In the genomic region with DNA sequence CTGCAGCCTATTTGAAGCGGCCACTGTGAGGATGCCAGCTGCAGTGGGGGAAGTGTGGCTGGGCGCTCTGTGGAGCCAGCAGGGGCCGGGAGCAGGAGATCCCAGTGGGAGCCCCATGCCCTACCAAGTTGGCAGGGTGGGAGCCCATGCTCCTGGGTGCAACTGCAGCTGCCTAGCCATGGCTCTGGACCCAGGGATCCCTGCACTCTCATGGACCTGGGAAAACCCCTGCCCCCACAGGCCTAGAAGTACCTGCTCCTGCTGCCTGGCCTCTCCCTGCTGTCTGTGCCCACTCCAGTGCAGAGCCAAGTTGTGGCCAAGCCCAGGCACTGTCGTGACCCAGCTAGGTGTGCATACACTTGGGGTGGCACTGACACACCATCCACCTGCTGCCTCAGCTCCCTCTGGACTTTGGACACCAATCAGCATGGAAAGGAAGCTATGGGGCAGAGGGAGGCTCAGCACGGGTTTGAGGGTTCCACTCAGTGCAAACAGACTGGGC, we compare ENCODE assay signal across 29 cellular contexts.
"Had no signal": no experiment of that assay in that cellular context is flagged by ENCODE, and none has a peak within 500 bp of the region (broad histone marks: within the 10 kb centered on the region; RNA-seq: fewer than 3 reads in every experiment).

No MANE protein-coding gene starts in this region.

- H3K27ac ChIP-seq: brain microvascular endothelial cell, SK-N-MC, WERI-Rb-1 had no signal

- H3K36me3 ChIP-seq: brain microvascular endothelial cell, WERI-Rb-1 had no signal

- ATAC-seq: activated CD8-positive, alpha-beta memory T cell treated with anti-CD3 and anti-CD28 coated beads, Interleukin-2, amount 10 ng/mL, durations not matched to agents 7 days and 5 days; activated naive CD8-positive, alpha-beta T cell treated with anti-CD3 and anti-CD28 coated beads, Interleukin-2, amount 50 U/mL, for 24 hours; Panc1 had no signal

- DNase-seq: activated CD4-positive, alpha-beta memory T cell treated with anti-CD3 and anti-CD28 coated beads, Interleukin-2, amount 10 ng/mL, durations not matched to agents 7 days and 5 days; activated CD4-positive, alpha-beta T cell treated with anti-CD3 and anti-CD28 coated beads for 1 hour; activated CD4-positive, alpha-beta T cell treated with anti-CD3 and anti-CD28 coated beads for 48 hours; activated CD4-positive, CD25-positive, alpha-beta regulatory T cell; activated CD8-positive, alpha-beta memory T cell treated with anti-CD3 and anti-CD28 coated beads for 24 hours; activated CD8-positive, alpha-beta memory T cell treated with anti-CD3 and anti-CD28 coated beads, Interleukin-2, amount 10 ng/mL, durations not matched to agents 7 days and 5 days; activated CD8-positive, alpha-beta memory T cell treated with anti-CD3 and anti-CD28 coated beads, Interleukin-2, amount 50 U/mL, for 48 hours; activated effector memory CD4-positive, alpha-beta T cell treated with Interleukin-2 at 50 U/mL for 16 hours; activated naive CD4-positive, alpha-beta T cell treated with anti-CD3 and anti-CD28 coated beads, Interleukin-2, amount 10 ng/mL, durations not matched to agents 7 days and 5 days; activated naive CD8-positive, alpha-beta T cell treated with anti-CD3 and anti-CD28 coated beads, Interleukin-2, amount 50 U/mL, for 24 hours; activated T-cell treated with anti-CD3 and anti-CD28 coated beads, Interleukin-2, amount 50 U/mL, for 48 hours; anterior cingulate cortex; brain microvascular endothelial cell; cerebellar nuclear complex; Karpas-422; KBM-7; NCI-H1105; NCI-H1417 treated with DMSO at 0.1 percent for 48 hours; NCI-H187 treated with DMSO at 0.1 percent for 48 hours; NCI-H2081; NCI-H446 treated with DMSO at 0.1 percent for 48 hours; NCI-H524; NCI-H69; NCI-H82; Right ventricle myocardium superior; T1000; WERI-Rb-1 had no signal

- H3K4me3 ChIP-seq: SK-N-MC had no signal

- H3K27me3 ChIP-seq: brain microvascular endothelial cell had no signal
